10 cellular contexts compared by ENCODE assay signal in the genomic region with DNA sequence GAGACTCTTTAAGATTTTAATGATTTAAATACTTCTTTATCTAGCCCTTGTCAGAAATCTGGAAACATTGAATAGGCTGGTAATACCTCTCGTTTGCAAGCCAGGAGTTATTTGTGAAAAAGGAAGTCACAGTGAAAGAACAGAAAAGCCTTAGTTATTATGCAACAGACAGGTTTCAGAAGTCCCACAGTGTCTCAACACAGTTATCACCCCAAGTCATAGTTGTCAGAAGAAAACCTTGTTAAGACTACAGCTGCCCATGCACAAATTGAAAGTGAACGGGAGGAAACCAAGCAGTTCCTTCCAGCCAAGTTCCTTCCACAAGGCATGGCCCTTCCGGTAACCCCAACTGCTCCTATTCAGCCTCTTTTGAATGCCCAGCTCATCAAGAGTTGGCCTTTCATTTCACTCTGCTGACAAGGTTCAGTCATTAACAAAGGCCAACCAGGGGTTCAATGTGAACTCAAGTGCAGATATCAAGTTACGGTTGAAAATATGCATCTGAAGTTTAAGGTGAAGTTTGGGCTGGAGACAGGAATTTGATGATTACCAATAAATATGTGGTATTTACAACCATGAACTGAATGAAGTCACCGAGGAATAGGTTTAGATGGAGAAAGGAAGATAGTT.
DNase-seq lines count a peak whose midpoint lies in the region; ATAC-seq and TF ChIP-seq lines count a peak whose summit lies in the region.
"Had no signal": no experiment of that assay in that cellular context is flagged by ENCODE, and none has a peak within 500 bp of the region (broad histone marks: within the 10 kb centered on the region; RNA-seq: fewer than 3 reads in every experiment).

No MANE protein-coding gene starts in this region.

- peak; percentile 73 for DNase-seq in SKM-1 (lab: John Stamatoyannopoulos, UW; ENCODE audit: unreplicated experiment)
- no peak for DNase-seq in HuH-7 (ENCODE audit: low spot score)
- no peak for DNase-seq in activated naive CD4-positive, alpha-beta T cell treated with anti-CD3 and anti-CD28 coated beads, Interleukin-2, amount 50 U/mL, for 16 hours
- no peak for DNase-seq in NCI-H748 (lab: John Stamatoyannopoulos, UW; ENCODE audit: unreplicated experiment)
- no peak for DNase-seq in erythroblast (lab: John Stamatoyannopoulos, UW)
- DNase-seq: Caco-2 had no signal

- no peak for TF ChIP-seq POLR2A in erythroblast (IDR thresholded peaks at IDR 0.05; ENCODE audit: low read length)

- H3K4me3 ChIP-seq in GM08714 (ENCODE audit: low read length) = peak overlapping the region; percentile 51; the same call in 1 of the 2 replicates
- H3K4me3 ChIP-seq: cardiac muscle cell had no signal

- ATAC-seq in GM19395 (IDR thresholded peaks at IDR 0.05; ENCODE audit: unreplicated experiment) = peak; percentile 98
- peak; percentile 97 for ATAC-seq in HG03064 (IDR thresholded peaks at IDR 0.05; ENCODE audit: low read depth, unreplicated experiment)
